In the genomic region with DNA sequence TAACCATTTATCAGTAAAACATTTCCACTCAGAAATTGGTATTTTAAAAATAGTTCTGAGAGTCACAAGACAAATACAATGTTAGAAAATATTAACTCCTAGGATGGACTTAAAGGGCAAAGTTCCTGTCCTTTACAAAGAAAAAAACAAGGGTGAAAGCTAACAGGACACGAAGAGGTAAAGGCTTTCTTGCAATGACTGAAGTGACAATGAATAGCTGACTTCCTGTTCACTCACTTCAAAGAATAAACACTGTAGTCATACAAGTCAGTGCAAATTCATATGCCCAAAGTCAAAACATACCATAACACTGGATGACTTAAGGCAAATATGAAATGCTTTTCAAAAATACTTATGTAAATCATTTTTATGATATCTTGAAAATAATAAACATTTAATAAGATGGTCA, we compare ENCODE assay signal across 1 cellular context.
TF ChIP-seq lines count a peak whose summit lies in the region.

No MANE protein-coding gene starts in this region.

TF ChIP-seq in HepG2, 621 proteins besides CTCF, POLR2A, EP300 and RAD21 (continued from another document and continues in another):
- TF ChIP-seq, protein P1, sequence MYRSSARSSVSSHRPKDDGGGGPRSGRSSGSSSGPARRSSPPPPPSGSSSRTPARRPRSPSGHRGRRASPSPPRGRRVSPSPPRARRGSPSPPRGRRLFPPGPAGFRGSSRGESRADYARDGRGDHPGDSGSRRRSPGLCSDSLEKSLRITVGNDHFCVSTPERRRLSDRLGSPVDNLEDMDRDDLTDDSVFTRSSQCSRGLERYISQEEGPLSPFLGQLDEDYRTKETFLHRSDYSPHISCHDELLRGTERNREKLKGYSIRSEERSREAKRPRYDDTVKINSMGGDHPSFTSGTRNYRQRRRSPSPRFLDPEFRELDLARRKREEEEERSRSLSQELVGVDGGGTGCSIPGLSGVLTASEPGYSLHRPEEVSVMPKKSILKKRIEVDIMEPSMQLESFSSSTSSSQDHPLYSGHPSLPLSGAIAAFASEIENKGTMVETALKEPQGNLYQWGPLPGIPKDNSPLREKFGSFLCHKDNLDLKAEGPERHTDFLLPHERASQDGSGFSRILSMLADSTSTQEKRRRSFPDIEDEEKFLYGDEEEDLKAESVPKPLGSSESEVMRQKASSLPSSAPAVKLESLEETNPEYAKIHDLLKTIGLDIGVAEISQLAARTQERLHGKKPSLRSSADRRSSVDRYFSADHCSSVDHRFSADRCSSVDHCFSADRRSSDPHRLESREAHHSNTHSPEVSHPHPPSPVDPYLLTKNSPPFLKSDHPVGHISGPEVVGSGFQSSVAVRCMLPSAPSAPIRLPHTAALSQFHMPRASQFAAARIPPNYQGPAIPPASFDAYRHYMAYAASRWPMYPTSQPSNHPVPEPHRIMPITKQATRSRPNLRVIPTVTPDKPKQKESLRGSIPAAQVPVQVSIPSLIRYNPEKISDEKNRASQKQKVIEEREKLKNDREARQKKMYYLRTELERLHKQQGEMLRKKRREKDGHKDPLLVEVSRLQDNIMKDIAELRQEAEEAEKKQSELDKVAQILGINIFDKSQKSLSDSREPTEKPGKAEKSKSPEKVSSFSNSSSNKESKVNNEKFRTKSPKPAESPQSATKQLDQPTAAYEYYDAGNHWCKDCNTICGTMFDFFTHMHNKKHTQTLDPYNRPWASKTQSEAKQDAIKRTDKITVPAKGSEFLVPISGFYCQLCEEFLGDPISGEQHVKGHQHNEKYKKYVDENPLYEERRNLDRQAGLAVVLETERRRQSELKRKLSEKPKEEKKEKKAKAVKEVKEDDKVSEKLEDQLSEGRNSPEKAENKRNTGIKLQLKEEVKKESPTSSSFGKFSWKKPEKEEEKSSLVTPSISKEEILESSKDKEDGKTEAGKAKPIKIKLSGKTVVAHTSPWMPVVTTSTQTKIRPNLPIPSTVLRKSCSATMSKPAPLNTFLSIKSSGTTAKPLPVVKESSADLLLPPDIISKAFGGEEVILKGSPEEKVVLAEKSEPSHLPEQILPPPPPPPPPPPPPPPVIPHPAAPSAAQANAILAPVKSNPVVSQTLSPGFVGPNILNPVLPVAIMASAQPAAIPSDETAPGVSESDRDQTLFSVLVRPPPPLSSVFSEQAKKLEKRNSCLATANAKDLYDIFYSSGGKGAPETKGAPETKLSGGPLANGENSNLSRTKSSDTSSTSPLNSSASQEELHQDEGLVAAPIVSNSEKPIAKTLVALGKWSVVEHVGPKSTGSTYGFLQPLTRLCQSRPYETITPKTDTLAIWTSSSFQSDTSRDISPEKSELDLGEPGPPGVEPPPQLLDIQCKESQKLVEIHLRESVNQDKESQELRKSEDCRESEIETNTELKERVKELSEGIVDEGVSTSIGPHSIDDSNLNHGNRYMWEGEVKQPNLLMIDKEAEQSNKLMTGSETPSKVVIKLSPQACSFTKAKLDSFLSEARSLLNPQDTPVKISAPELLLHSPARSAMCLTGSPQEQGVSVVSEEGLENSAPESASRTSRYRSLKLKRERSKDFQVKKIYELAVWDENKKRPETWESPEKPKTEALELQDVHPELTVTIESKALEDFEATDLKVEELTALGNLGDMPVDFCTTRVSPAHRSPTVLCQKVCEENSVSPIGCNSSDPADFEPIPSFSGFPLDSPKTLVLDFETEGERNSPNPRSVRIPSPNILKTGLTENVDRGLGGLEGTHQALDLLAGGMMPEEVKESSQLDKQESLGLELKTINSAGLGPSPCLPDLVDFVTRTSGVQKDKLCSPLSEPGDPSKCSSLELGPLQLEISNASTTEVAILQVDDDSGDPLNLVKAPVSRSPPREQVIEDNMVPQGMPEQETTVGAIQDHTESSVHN (CRISPR knock-in tag; IDR thresholded peaks at IDR 0.05), result no peak
- TF ChIP-seq CBX1 (IDR thresholded peaks at IDR 0.05; ENCODE audit: low read depth), result no peak
- peak; percentile 60 for TF ChIP-seq ZNF644 (CRISPR knock-in tag; IDR thresholded peaks at IDR 0.05; ENCODE audit: low read depth)
- no peak for TF ChIP-seq ZNF432 (CRISPR knock-in tag; IDR thresholded peaks at IDR 0.05; ENCODE audit: borderline replicate concordance)
- no peak for TF ChIP-seq ATF7 (IDR thresholded peaks at IDR 0.05)
- TF ChIP-seq ATF7 (CRISPR knock-in tag; IDR thresholded peaks at IDR 0.05), result no peak
- no peak for TF ChIP-seq SALL2 (CRISPR knock-in tag; IDR thresholded peaks at IDR 0.05)
- no peak for TF ChIP-seq ZNF816 (CRISPR knock-in tag; IDR thresholded peaks at IDR 0.05; ENCODE audit: borderline replicate concordance)
- TF ChIP-seq ZMAT3 (CRISPR knock-in tag; conservative IDR thresholded peaks at IDR 0.05), result no peak
- no peak for TF ChIP-seq PCBP1 (IDR thresholded peaks at IDR 0.05; ENCODE audit: borderline replicate concordance, low read depth, low read length)
- peak; percentile 90; the same call in 1 of the 2 replicates for TF ChIP-seq MIXL1 (CRISPR knock-in tag; IDR thresholded peaks at IDR 0.05)
- TF ChIP-seq GLI4 (CRISPR knock-in tag; IDR thresholded peaks at IDR 0.05; ENCODE audit: borderline replicate concordance), result no peak
- TF ChIP-seq NCOR1 (IDR thresholded peaks at IDR 0.05; ENCODE audit: borderline replicate concordance, low read length), result peak; percentile 94
- 0 out of 2 replicates have a peak, but pooled peaks have one; percentile 42 for TF ChIP-seq ZSCAN31 (CRISPR knock-in tag; IDR thresholded peaks at IDR 0.05; ENCODE audit: low read depth)
- no peak; the same call in 1 of the 2 replicates for TF ChIP-seq ZBED4 (CRISPR knock-in tag; IDR thresholded peaks at IDR 0.05; ENCODE audit: borderline replicate concordance)
- TF ChIP-seq, protein P2, sequence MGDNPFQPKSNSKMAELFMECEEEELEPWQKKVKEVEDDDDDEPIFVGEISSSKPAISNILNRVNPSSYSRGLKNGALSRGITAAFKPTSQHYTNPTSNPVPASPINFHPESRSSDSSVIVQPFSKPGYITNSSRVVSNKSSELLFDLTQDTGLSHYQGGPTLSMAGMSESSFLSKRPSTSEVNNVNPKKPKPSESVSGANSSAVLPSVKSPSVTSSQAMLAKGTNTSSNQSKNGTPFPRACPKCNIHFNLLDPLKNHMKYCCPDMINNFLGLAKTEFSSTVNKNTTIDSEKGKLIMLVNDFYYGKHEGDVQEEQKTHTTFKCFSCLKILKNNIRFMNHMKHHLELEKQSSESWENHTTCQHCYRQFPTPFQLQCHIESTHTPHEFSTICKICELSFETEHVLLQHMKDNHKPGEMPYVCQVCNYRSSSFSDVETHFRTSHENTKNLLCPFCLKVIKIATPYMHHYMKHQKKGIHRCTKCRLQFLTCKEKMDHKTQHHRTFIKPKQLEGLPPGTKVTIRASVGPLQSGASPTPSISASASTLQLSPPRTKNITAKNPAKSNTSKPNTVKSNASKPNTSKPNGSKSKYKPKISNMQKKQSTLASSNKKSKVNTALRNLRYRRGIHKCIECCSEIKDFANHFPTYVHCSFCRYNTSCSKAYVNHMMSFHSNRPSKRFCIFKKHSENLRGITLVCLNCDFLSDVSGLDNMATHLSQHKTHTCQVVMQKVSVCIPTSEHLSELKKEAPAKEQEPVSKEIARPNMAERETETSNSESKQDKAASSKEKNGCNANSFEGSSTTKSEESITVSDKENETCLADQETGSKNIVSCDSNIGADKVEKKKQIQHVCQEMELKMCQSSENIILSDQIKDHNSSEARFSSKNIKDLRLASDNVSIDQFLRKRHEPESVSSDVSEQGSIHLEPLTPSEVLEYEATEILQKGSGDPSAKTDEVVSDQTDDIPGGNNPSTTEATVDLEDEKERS (CRISPR knock-in tag; IDR thresholded peaks at IDR 0.05), result no peak
- peak; percentile 41 to 54; a peak in 2 of 4 replicates for TF ChIP-seq NR2F1 (CRISPR knock-in tag; IDR thresholded peaks at IDR 0.05)
- TF ChIP-seq EEA1 (CRISPR knock-in tag; IDR thresholded peaks at IDR 0.05; ENCODE audit: borderline replicate concordance), result no peak
- no peak for TF ChIP-seq CERS6 (CRISPR knock-in tag; IDR thresholded peaks at IDR 0.05)
- TF ChIP-seq NR2F6 (IDR thresholded peaks at IDR 0.05), result peak; percentile 79
- peak; percentile 81 for TF ChIP-seq NR2F6 (CRISPR knock-in tag; IDR thresholded peaks at IDR 0.05)
- no peak for TF ChIP-seq ZNF7 (CRISPR knock-in tag; IDR thresholded peaks at IDR 0.05)
- 0 out of 2 replicates have a peak, but pooled peaks have one; percentile 34 for TF ChIP-seq SNAPC2 (CRISPR knock-in tag; IDR thresholded peaks at IDR 0.05)
- no peak for TF ChIP-seq ZBTB21 (CRISPR knock-in tag; IDR thresholded peaks at IDR 0.05)
- TF ChIP-seq SIX4 (CRISPR knock-in tag; IDR thresholded peaks at IDR 0.05), result no peak
- TF ChIP-seq JARID2 (CRISPR knock-in tag; IDR thresholded peaks at IDR 0.05; ENCODE audit: insufficient replicate concordance), result no peak
- TF ChIP-seq CENPX (CRISPR knock-in tag; IDR thresholded peaks at IDR 0.05), result no peak
- no peak for TF ChIP-seq ZNF12 (CRISPR knock-in tag; IDR thresholded peaks at IDR 0.05)
- TF ChIP-seq SAP130 (CRISPR knock-in tag; IDR thresholded peaks at IDR 0.05; ENCODE audit: low read depth), result peak; percentile 70
- TF ChIP-seq GFI1 (CRISPR knock-in tag; IDR thresholded peaks at IDR 0.05; ENCODE audit: borderline replicate concordance), result peak; percentile 65
- no peak for TF ChIP-seq ZNF772 (CRISPR knock-in tag; IDR thresholded peaks at IDR 0.05)
- TF ChIP-seq CENPT (CRISPR knock-in tag; IDR thresholded peaks at IDR 0.05; ENCODE audit: low read depth), result no peak
- TF ChIP-seq SRSF4 (IDR thresholded peaks at IDR 0.05; ENCODE audit: low read depth, low read length, poor library complexity, severe bottlenecking), result no peak
- no peak for TF ChIP-seq ZFP41 (CRISPR knock-in tag; IDR thresholded peaks at IDR 0.05; ENCODE audit: borderline replicate concordance)
- TF ChIP-seq, protein P3, sequence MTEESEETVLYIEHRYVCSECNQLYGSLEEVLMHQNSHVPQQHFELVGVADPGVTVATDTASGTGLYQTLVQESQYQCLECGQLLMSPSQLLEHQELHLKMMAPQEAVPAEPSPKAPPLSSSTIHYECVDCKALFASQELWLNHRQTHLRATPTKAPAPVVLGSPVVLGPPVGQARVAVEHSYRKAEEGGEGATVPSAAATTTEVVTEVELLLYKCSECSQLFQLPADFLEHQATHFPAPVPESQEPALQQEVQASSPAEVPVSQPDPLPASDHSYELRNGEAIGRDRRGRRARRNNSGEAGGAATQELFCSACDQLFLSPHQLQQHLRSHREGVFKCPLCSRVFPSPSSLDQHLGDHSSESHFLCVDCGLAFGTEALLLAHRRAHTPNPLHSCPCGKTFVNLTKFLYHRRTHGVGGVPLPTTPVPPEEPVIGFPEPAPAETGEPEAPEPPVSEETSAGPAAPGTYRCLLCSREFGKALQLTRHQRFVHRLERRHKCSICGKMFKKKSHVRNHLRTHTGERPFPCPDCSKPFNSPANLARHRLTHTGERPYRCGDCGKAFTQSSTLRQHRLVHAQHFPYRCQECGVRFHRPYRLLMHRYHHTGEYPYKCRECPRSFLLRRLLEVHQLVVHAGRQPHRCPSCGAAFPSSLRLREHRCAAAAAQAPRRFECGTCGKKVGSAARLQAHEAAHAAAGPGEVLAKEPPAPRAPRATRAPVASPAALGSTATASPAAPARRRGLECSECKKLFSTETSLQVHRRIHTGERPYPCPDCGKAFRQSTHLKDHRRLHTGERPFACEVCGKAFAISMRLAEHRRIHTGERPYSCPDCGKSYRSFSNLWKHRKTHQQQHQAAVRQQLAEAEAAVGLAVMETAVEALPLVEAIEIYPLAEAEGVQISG (CRISPR knock-in tag; IDR thresholded peaks at IDR 0.05), result no peak
- no peak for TF ChIP-seq MYNN (CRISPR knock-in tag; IDR thresholded peaks at IDR 0.05; ENCODE audit: low read depth)
- no peak for TF ChIP-seq ZNF143 (CRISPR knock-in tag; IDR thresholded peaks at IDR 0.05)
- TF ChIP-seq ONECUT2 (CRISPR knock-in tag; IDR thresholded peaks at IDR 0.05), result no peak
- no peak for TF ChIP-seq ZNF292 (CRISPR knock-in tag; IDR thresholded peaks at IDR 0.05; ENCODE audit: borderline replicate concordance, low read depth)
- TF ChIP-seq SMARCC2 (IDR thresholded peaks at IDR 0.05), result no peak
- TF ChIP-seq TOE1 (CRISPR knock-in tag; IDR thresholded peaks at IDR 0.05), result no peak
- TF ChIP-seq ARHGAP35 (CRISPR knock-in tag; IDR thresholded peaks at IDR 0.05; ENCODE audit: borderline replicate concordance), result no peak
- no peak for TF ChIP-seq ZNF44 (CRISPR knock-in tag; IDR thresholded peaks at IDR 0.05)
- no peak for TF ChIP-seq FIP1L1 (IDR thresholded peaks at IDR 0.05; ENCODE audit: borderline replicate concordance, insufficient read depth, low read depth, low read length)
- peak; percentile 86 for TF ChIP-seq TCF7 (IDR thresholded peaks at IDR 0.05; ENCODE audit: low read depth)
- peak; percentile 76; the same call in 1 of the 2 replicates for TF ChIP-seq TARDBP (CRISPR knock-in tag; IDR thresholded peaks at IDR 0.05)
- peak; percentile 61; the same call in 1 of the 2 replicates for TF ChIP-seq SMAD3 (CRISPR knock-in tag; IDR thresholded peaks at IDR 0.05)
- peak; percentile 66; the same call in 1 of the 2 replicates for TF ChIP-seq DPF2 (CRISPR knock-in tag; IDR thresholded peaks at IDR 0.05; ENCODE audit: borderline replicate concordance, low read depth)
- no peak for TF ChIP-seq ZNF101 (CRISPR knock-in tag; IDR thresholded peaks at IDR 0.05; ENCODE audit: borderline replicate concordance, low read depth)
